ENCODE assay signal across 9 cellular contexts in the genomic region with DNA sequence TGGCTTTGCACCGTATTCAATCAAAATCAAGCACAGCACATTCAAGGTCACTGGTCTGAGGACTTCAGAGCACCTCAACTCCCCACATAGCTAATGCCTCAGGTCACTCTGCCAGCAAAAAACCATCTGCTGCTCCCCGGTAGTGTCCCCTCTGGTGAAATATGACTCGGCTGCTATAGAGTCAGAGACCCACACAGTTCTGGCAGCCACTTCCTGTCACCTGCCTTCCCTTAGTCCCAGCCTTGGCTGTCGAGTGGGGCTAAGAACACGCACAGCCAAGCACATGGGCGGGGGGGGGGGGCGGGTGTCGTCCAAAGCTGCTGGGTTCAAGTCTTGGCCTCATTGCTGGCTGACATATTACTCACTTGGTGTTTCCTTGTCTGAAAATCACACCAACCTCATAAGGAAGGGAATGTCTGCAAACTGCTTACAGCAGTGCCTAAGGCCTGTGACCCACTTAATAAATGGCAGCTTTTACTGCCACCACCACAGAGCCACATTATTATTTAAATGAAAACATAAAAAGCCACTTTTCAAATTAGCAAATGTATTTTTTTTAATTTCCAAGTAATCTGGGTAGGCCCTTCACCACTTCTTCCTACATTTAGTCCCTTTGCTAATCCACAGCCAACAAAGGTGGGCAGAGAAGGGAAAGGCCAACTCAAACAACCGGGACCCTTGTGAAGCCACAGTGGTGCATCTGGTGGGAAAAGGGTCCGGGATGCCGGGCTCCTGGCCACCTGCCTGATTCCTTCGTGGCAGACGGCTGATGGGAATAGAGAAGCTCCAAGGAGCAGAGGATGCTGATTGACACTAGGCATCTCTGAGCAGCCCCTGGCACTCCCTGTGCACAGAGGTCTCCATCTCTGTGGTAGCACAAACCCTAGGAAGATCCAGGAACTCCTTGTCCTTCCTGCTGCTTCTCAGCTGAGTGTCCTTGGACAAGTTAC. TPM values are rescaled to one million over a fixed set of nuclear protein-coding genes. Genes with fewer than 3 reads are reported as not detected.
DNase-seq lines count a peak whose midpoint lies in the region; ATAC-seq and TF ChIP-seq lines count a peak whose summit lies in the region.
"Had no signal": no experiment of that assay in that cellular context is flagged by ENCODE, and none has a peak within 500 bp of the region (broad histone marks: within the 10 kb centered on the region; RNA-seq: fewer than 3 reads in every experiment).

No MANE protein-coding gene starts in this region.

- 77% methylated on average over 10 of the region's 13 CpGs for WGBS in suprapubic skin

- H3K4me1 ChIP-seq in Peyer's patch (no peaks in the 10 kb centered on the region), suprapubic skin (peaks cover 27% of the 10 kb centered on the region)

- H3K27ac ChIP-seq in Peyer's patch (peak overlapping the region in 1 of 4 donors; percentile 53), suprapubic skin (no peak overlapping the region)

- peaks cover 0 to 60% (median 0%) of the 10 kb centered on the region in 3 donors for H3K36me3 ChIP-seq in Peyer's patch
- peaks cover 63% of the 10 kb centered on the region for H3K36me3 ChIP-seq in suprapubic skin

- no peak overlapping the region for H3K4me3 Mint-ChIP-seq in brain

- H3K27me3 ChIP-seq in Peyer's patch (no peaks in the 10 kb centered on the region), suprapubic skin (no peaks in the 10 kb centered on the region)

- no peak for TF ChIP-seq EP300 in suprapubic skin (IDR thresholded peaks at IDR 0.05)

- H3K4me1 Mint-ChIP-seq in brain = peaks cover 22% of the 10 kb centered on the region

- H3K27me3 Mint-ChIP-seq in brain = no peaks in the 10 kb centered on the region

- TF ChIP-seq POLR2A in Peyer's patch (IDR thresholded peaks at IDR 0.05) = no peak
- TF ChIP-seq POLR2A in suprapubic skin (IDR thresholded peaks at IDR 0.05) = no peak

- H3K4me3 ChIP-seq in Peyer's patch = no peak overlapping the region
- H3K4me3 ChIP-seq in suprapubic skin = no peak overlapping the region

- no peak for ATAC-seq in sciatic nerve
- no peak for ATAC-seq in GM18498 (IDR thresholded peaks at IDR 0.05; ENCODE audit: unreplicated experiment)
- ATAC-seq: HCT116 had no signal

- H3K9me3 ChIP-seq in Peyer's patch (no peaks in the 10 kb centered on the region), suprapubic skin (no peaks in the 10 kb centered on the region)

- H3K9me3 Mint-ChIP-seq in brain = peaks cover 0 to 14% (median 9%) of the 10 kb centered on the region in 5 experiments

- H3K27ac Mint-ChIP-seq in brain = peak overlapping the region in 3 of 5 experiments; percentile 27 to 83 (median 63)

- intact Hi-C loops in sciatic nerve (cut with DNase I) = loop anchor here (10.0 kb wide), 1 partner anchor 454 kb away; a partner anchor contains a TSS

- no peak for TF ChIP-seq CTCF in Peyer's patch (IDR thresholded peaks at IDR 0.05)
- TF ChIP-seq CTCF in brain (conservative IDR thresholded peaks at IDR 0.05) = no peak
- no peak for TF ChIP-seq CTCF in suprapubic skin (IDR thresholded peaks at IDR 0.05)

- H3K36me3 Mint-ChIP-seq in brain = peaks cover 87% of the 10 kb centered on the region

- DNase-seq in NCI-H2171 treated with DMSO at 0.1 percent for 48 hours (lab: John Stamatoyannopoulos, UW) (peak; percentile 28), NCI-H2171 (lab: John Stamatoyannopoulos, UW) (no peak), Peyer's patch (peak in 2 of 3 donors; percentile 72 to 76), suprapubic skin (ENCODE audit: low spot score in 2 of 2) (no peak), sciatic nerve (ENCODE audit: low spot score) (no peak)
- DNase-seq in stimulated activated naive CD4-positive, alpha-beta T cell (lab: John Stamatoyannopoulos, UW) = peak; percentile 2 to 39 (median 8)

RNA-seq across cellular contexts. Expression of a gene that starts 37.3 kb away (rescaled TPM):
- 10 to 100 TPM in 3 of 4 donors, 1 to 10 TPM in 1; 9.1 to 27.2 (median 15.4) TPM for total RNA-seq in Peyer's patch
- polyA plus RNA-seq in brain (ENCODE audit: insufficient read depth, low read depth, low replicate concordance) = 10.8 TPM
- 10 to 100 TPM; 20.2 to 24.3 (median 21.2) TPM for total RNA-seq in suprapubic skin
- total RNA-seq in sciatic nerve = 24.6 TPM

RNA-seq across cellular contexts. Expression of a gene that starts 37.7 kb away (rescaled TPM):
- total RNA-seq in Peyer's patch = 100 to 1,000 TPM in 2 of 4 donors, 10 to 100 TPM in 2; 60.1 to 287 (median 94.3) TPM
- polyA plus RNA-seq in brain (ENCODE audit: insufficient read depth, low read depth, low replicate concordance) = 33.8 TPM
- total RNA-seq in suprapubic skin = 100 to 1,000 TPM in 2 of 4 donors, 10 to 100 TPM in 2; 42.9 to 240 (median 108) TPM
- 90.7 TPM for total RNA-seq in sciatic nerve

Comparison
In these comparisons a context has a peak if more than half of its experiments do, and no peak if none do; other contexts are left out.
1. DNase-seq: peak in NCI-H2171 treated with DMSO at 0.1 percent for 48 hours (single experiment), Peyer's patch (2 of 3) and stimulated activated naive CD4-positive, alpha-beta T cell (6 of 6); none in NCI-H2171 (single experiment), suprapubic skin (0 of 2) and sciatic nerve (single experiment).